In genomic region chrX:100663651-100664050, GRCh38 we compare ENCODE assay signal across 25 cellular contexts. TPM values are rescaled to one million over a fixed set of nuclear protein-coding genes. Genes with fewer than 3 reads are reported as not detected.
"Had no signal": no experiment of that assay in that cellular context is flagged by ENCODE, and none has a peak within 500 bp of the region (broad histone marks: within the 10 kb centered on the region; RNA-seq: fewer than 3 reads in every experiment).

No MANE protein-coding gene starts in this region.

- ATAC-seq: activated CD8-positive, alpha-beta T cell treated with anti-CD3 and anti-CD28 coated beads for 36 hours; activated T-cell treated with anti-CD3 and anti-CD28 coated beads, Interleukin-2, amount 50 U/mL, for 4 hours; activated T-helper 17 cell treated with anti-CD3 and anti-CD28 coated beads, Interleukin-2, amount 50 U/mL, for 72 hours; gastrocnemius medialis; right cardiac atrium; upper lobe of right lung had no signal

- H3K9me3 ChIP-seq: gastrocnemius medialis, left ventricle myocardium inferior, suprapubic skin, tibial artery, upper lobe of right lung had no signal

- H3K27ac ChIP-seq: brain microvascular endothelial cell, epithelial cell of prostate, gastrocnemius medialis, left ventricle myocardium inferior, suprapubic skin, tibial artery, upper lobe of right lung had no signal

- H3K36me3 ChIP-seq: gastrocnemius medialis, left ventricle myocardium inferior, suprapubic skin, upper lobe of right lung had no signal

- DNase-seq: activated B cell treated with CpG ODN at 0.5 μM for 24 hours; activated CD4-positive, alpha-beta T cell treated with anti-CD3 and anti-CD28 coated beads, Interleukin-2, amount 50 U/mL, for 1 hour; activated CD8-positive, alpha-beta T cell treated with anti-CD3 and anti-CD28 coated beads for 36 hours; activated gamma-delta T cell treated with Interleukin-2 at 50 U/mL for 16 hours; activated naive CD4-positive, alpha-beta T cell treated with anti-CD3 and anti-CD28 coated beads, Interleukin-2, amount 50 U/mL, for 16 hours; activated T-cell treated with anti-CD3 and anti-CD28 coated beads, Interleukin-2, amount 50 U/mL, for 4 hours; amniotic stem cell; brain microvascular endothelial cell; central memory CD4-positive, alpha-beta T cell; gastrocnemius medialis; glutamatergic neuron; left ventricle myocardium inferior; posterior cingulate gyrus; right cardiac atrium; stimulated activated CD4-positive, alpha-beta T cell treated with anti-CD3 and anti-CD28 coated beads, Interleukin-15, amount 100 ng/mL, for 24 hours; stimulated activated CD4-positive, alpha-beta T cell treated with anti-CD3 and anti-CD28 coated beads, Interleukin-2, amount 100 ng/mL, for 24 hours; stimulated activated naive CD4-positive, alpha-beta T cell; tibial artery; upper lobe of right lung had no signal

- H3K27me3 ChIP-seq: brain microvascular endothelial cell, suprapubic skin, tibial artery, upper lobe of right lung had no signal

- H3K4me3 Mint-ChIP-seq: activated B cell treated with CpG ODN at 0.5 μM for 24 hours; activated CD8-positive, alpha-beta T cell treated with anti-CD3 and anti-CD28 coated beads for 36 hours; activated T-cell treated with anti-CD3 and anti-CD28 coated beads, Interleukin-2, amount 50 U/mL, for 4 hours; activated T-helper 17 cell treated with anti-CD3 and anti-CD28 coated beads, Interleukin-2, amount 50 U/mL, for 72 hours; dendritic cell treated with granulocyte-macrophage colony-stimulating factor and Interleukin-4, amounts not matched to agents 40 ng/mL and 50 ng/mL, for 4 days; nephron had no signal

- H3K4me3 ChIP-seq: gastrocnemius medialis, left ventricle myocardium inferior, lung, suprapubic skin, tibial artery, upper lobe of right lung had no signal

- H3K4me1 ChIP-seq: gastrocnemius medialis, left ventricle myocardium inferior, suprapubic skin, tibial artery, upper lobe of right lung had no signal

- H3K4me1 Mint-ChIP-seq: activated T-helper 17 cell treated with anti-CD3 and anti-CD28 coated beads, Interleukin-2, amount 50 U/mL, for 72 hours; nephron had no signal

- H3K9me3 Mint-ChIP-seq: activated B cell treated with CpG ODN at 0.5 μM for 24 hours; activated CD8-positive, alpha-beta T cell treated with anti-CD3 and anti-CD28 coated beads for 36 hours; activated T-cell treated with anti-CD3 and anti-CD28 coated beads, Interleukin-2, amount 50 U/mL, for 4 hours; activated T-helper 17 cell treated with anti-CD3 and anti-CD28 coated beads, Interleukin-2, amount 50 U/mL, for 72 hours; dendritic cell treated with granulocyte-macrophage colony-stimulating factor and Interleukin-4, amounts not matched to agents 40 ng/mL and 50 ng/mL, for 4 days had no signal

- H3K27ac Mint-ChIP-seq: activated B cell treated with CpG ODN at 0.5 μM for 24 hours; activated CD8-positive, alpha-beta T cell treated with anti-CD3 and anti-CD28 coated beads for 36 hours; activated T-helper 17 cell treated with anti-CD3 and anti-CD28 coated beads, Interleukin-2, amount 50 U/mL, for 72 hours; dendritic cell treated with granulocyte-macrophage colony-stimulating factor and Interleukin-4, amounts not matched to agents 40 ng/mL and 50 ng/mL, for 4 days; nephron had no signal

RNA-seq across cellular contexts. Expression of gene SRPX2, which starts 19.7 kb away (rescaled TPM):
- total RNA-seq: activated B cell treated with CpG ODN at 0.5 μM for 24 hours; activated CD8-positive, alpha-beta T cell treated with anti-CD3 and anti-CD28 coated beads for 36 hours; activated T-cell treated with anti-CD3 and anti-CD28 coated beads, Interleukin-2, amount 50 U/mL, for 4 hours; activated T-helper 17 cell treated with anti-CD3 and anti-CD28 coated beads, Interleukin-2, amount 50 U/mL, for 72 hours had no signal

RNA-seq across cellular contexts. Expression of gene TSPAN6, which starts 27.0 kb away (rescaled TPM):
- total RNA-seq: activated T-helper 17 cell treated with anti-CD3 and anti-CD28 coated beads, Interleukin-2, amount 50 U/mL, for 72 hours had no signal
